Comparison of ENCODE assay signal across 8 cellular contexts in the genomic region with DNA sequence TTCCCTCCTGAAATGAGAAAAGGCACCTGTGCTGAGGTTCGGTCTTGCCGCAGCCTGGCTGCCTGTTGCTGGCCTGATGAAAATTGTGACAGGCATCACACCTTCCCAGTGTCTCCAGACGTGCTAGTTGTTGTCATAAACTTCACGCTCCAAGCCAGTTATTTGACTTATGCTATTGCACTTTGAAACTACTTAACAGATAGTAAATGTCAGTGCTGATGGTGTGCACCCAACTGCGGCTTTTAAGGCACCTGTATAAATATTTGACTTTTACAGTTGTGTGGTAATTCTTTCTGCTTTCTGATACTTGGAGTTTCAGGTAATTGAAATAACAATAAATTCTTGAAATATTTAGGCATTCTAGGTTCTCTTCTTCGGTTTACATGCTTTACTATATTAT. TPM values are rescaled to one million over a fixed set of nuclear protein-coding genes. Genes with fewer than 3 reads are reported as not detected.
DNase-seq lines count a peak whose midpoint lies in the region; ATAC-seq and TF ChIP-seq lines count a peak whose summit lies in the region.

No MANE protein-coding gene starts in this region.

- peak overlapping the region; percentile 74 for H3K27ac Mint-ChIP-seq in chondrocyte (ENCODE audit: unreplicated experiment)

- peak overlapping the region; percentile 92 for H3K4me3 ChIP-seq in AG10803 (ENCODE audit: low read length)
- H3K4me3 ChIP-seq in muscle layer of duodenum (ENCODE audit: low read depth in 1 of 2, low read length in 2 of 2) = peak overlapping the region; percentile 57 to 88

- no peaks in the 10 kb centered on the region for H3K9me3 Mint-ChIP-seq in chondrocyte (ENCODE audit: low read depth)

- no peak for ATAC-seq in GM21786 (IDR thresholded peaks at IDR 0.05; ENCODE audit: unreplicated experiment)

- peak overlapping the region; percentile 77 for H3K4me3 Mint-ChIP-seq in chondrocyte (ENCODE audit: unreplicated experiment)

- DNase-seq in AG10803 (ENCODE audit: low read depth) (no peak), HK-2 (ENCODE audit: unreplicated experiment) (peak; percentile 10), chondrocyte (ENCODE audit: low spot score) (no peak), NCI-H2107 (lab: John Stamatoyannopoulos, UW) (no peak), NCI-H2029 (lab: John Stamatoyannopoulos, UW) (no peak)
- DNase-seq in effector CD4-positive, alpha-beta T cell = no peak

- H3K27me3 ChIP-seq in muscle layer of duodenum (ENCODE audit: low read depth, low read length) = peaks cover 5% of the 10 kb centered on the region

- TF ChIP-seq CTCF in AG10803 (conservative IDR thresholded peaks at IDR 0.05; ENCODE audit: low read length) (no peak), chondrocyte (IDR thresholded peaks at IDR 0.05) (no peak)

- no peaks in the 10 kb centered on the region for H3K27me3 Mint-ChIP-seq in chondrocyte (ENCODE audit: low read depth)

- no peaks in the 10 kb centered on the region for H3K9me3 ChIP-seq in muscle layer of duodenum (ENCODE audit: control insufficient read depth in 1 of 2, low read length in 2 of 2)

- H3K4me1 Mint-ChIP-seq in chondrocyte (ENCODE audit: low read depth) = peaks cover 45% of the 10 kb centered on the region

- H3K27ac ChIP-seq in muscle layer of duodenum (ENCODE audit: low read length) = no peak overlapping the region

- H3K36me3 Mint-ChIP-seq in chondrocyte (ENCODE audit: low read depth) = no peaks in the 10 kb centered on the region

- no peaks in the 10 kb centered on the region for H3K36me3 ChIP-seq in muscle layer of duodenum (ENCODE audit: control insufficient read depth in 1 of 2, insufficient read depth in 2 of 2, low read length in 2 of 2)

- peaks cover 0 to 25% of the 10 kb centered on the region in 2 donors for H3K4me1 ChIP-seq in muscle layer of duodenum (ENCODE audit: control insufficient read depth in 1 of 2, insufficient read depth in 2 of 2, low read length in 2 of 2)

RNA-seq across cellular contexts. Expression of a gene that starts 1.8 kb away (rescaled TPM):
- total RNA-seq in chondrocyte = 41.5 to 54.5 TPM (median 48.0 TPM) in 3 replicates
